In genomic region chr15:88911766-88912118, GRCh38 we compare ENCODE assay signal across 8 cellular contexts. TPM values are rescaled to one million over a fixed set of nuclear protein-coding genes. Genes with fewer than 3 reads are reported as not detected.
DNase-seq lines count a peak whose midpoint lies in the region; ATAC-seq and TF ChIP-seq lines count a peak whose summit lies in the region.

No MANE protein-coding gene starts in this region.

- H3K4me1 ChIP-seq in thyroid gland, result peaks cover 0 to 24% of the 10 kb centered on the region in 2 donors

- H3K9me3 Mint-ChIP-seq in T-helper 2 cell treated with Interferon-gamma antibody and Interleukin-4, amounts not matched to agents 5 μg/mL and 100 μg/mL, for 36 hours, result no peaks in the 10 kb centered on the region
- no peaks in the 10 kb centered on the region for H3K9me3 Mint-ChIP-seq in activated T-helper 17 cell treated with anti-CD3 and anti-CD28 coated beads, Interleukin-2, amount 50 U/mL, for 72 hours

- H3K4me3 ChIP-seq in iPS-11a (ENCODE audit: low read depth, low read length) (peak overlapping the region; percentile 77), thyroid gland (replicated peaks in 1 of 3) (peak overlapping the region in 1 of 3 donors; percentile 68)

- H3K27me3 Mint-ChIP-seq in T-helper 2 cell treated with Interferon-gamma antibody and Interleukin-4, amounts not matched to agents 5 μg/mL and 100 μg/mL, for 36 hours (ENCODE audit: low read depth), result peaks cover 6% of the 10 kb centered on the region
- peaks cover 3% of the 10 kb centered on the region for H3K27me3 Mint-ChIP-seq in activated T-helper 17 cell treated with anti-CD3 and anti-CD28 coated beads, Interleukin-2, amount 50 U/mL, for 72 hours

- H3K4me3 Mint-ChIP-seq in T-helper 2 cell treated with Interferon-gamma antibody and Interleukin-4, amounts not matched to agents 5 μg/mL and 100 μg/mL, for 36 hours, result peak overlapping the region; percentile 84
- H3K4me3 Mint-ChIP-seq in activated T-helper 17 cell treated with anti-CD3 and anti-CD28 coated beads, Interleukin-2, amount 50 U/mL, for 72 hours, result peak overlapping the region; percentile 83

- no peaks in the 10 kb centered on the region for H3K36me3 ChIP-seq in thyroid gland

- intact Hi-C loops in thyroid gland (cut with DNase I), result no loop called here

- TF ChIP-seq POLR2A in thyroid gland (IDR thresholded peaks at IDR 0.05), result no peak

- 53 to 70% methylated on average over 5 of the region's 5 CpGs for WGBS in thyroid gland, 2 donors

- no peak overlapping the region for H3K27ac Mint-ChIP-seq in T-helper 2 cell treated with Interferon-gamma antibody and Interleukin-4, amounts not matched to agents 5 μg/mL and 100 μg/mL, for 36 hours
- no peak overlapping the region for H3K27ac Mint-ChIP-seq in activated T-helper 17 cell treated with anti-CD3 and anti-CD28 coated beads, Interleukin-2, amount 50 U/mL, for 72 hours

- no peaks in the 10 kb centered on the region for H3K27me3 ChIP-seq in thyroid gland

- peak overlapping the region in 2 of 3 donors; percentile 76 to 77 for H3K27ac ChIP-seq in thyroid gland

- no peaks in the 10 kb centered on the region for H3K9me3 ChIP-seq in thyroid gland

- DNase-seq in T-helper 2 cell treated with Interferon-gamma antibody and Interleukin-4, amounts not matched to agents 5 μg/mL and 100 μg/mL, for 36 hours (ENCODE audit: low spot score), result no peak
- DNase-seq in T-helper 2 cell (no peak), thyroid gland (peak; percentile 24 to 31), DMS 273 treated with DMSO at 0.1 percent for 48 hours (lab: John Stamatoyannopoulos, UW) (no peak), NCI-H187 treated with DMSO at 0.1 percent for 48 hours (lab: John Stamatoyannopoulos, UW) (no peak)
- DNase-seq in activated CD4-positive, alpha-beta T cell treated with anti-CD3 and anti-CD28 coated beads, Interleukin-2, amount 50 U/mL, for 48 hours, result no peak

- TF ChIP-seq CTCF in thyroid gland (IDR thresholded peaks at IDR 0.05), result no peak

- H3K36me3 Mint-ChIP-seq in T-helper 2 cell treated with Interferon-gamma antibody and Interleukin-4, amounts not matched to agents 5 μg/mL and 100 μg/mL, for 36 hours (ENCODE audit: low read depth), result peaks cover 6% of the 10 kb centered on the region
- H3K36me3 Mint-ChIP-seq in activated T-helper 17 cell treated with anti-CD3 and anti-CD28 coated beads, Interleukin-2, amount 50 U/mL, for 72 hours (ENCODE audit: low read depth), result no peaks in the 10 kb centered on the region

- peaks cover 14% of the 10 kb centered on the region for H3K4me1 Mint-ChIP-seq in T-helper 2 cell treated with Interferon-gamma antibody and Interleukin-4, amounts not matched to agents 5 μg/mL and 100 μg/mL, for 36 hours (ENCODE audit: low read depth)
- H3K4me1 Mint-ChIP-seq in activated T-helper 17 cell treated with anti-CD3 and anti-CD28 coated beads, Interleukin-2, amount 50 U/mL, for 72 hours, result peaks cover 9% of the 10 kb centered on the region

- no peak for ATAC-seq in activated T-helper 17 cell treated with anti-CD3 and anti-CD28 coated beads, Interleukin-2, amount 50 U/mL, for 72 hours (replicated peaks)

RNA-seq across cellular contexts. Expression of gene MFGE8, which starts 1.4 kb away (rescaled TPM):
- total RNA-seq in activated T-helper 17 cell treated with anti-CD3 and anti-CD28 coated beads, Interleukin-2, amount 50 U/mL, for 72 hours, result 10 to 100 TPM; 17.0 to 19.2 TPM
- total RNA-seq in thyroid gland, result 100 to 1,000 TPM in 2 of 4 donors, 10 to 100 TPM in 2; 94.8 to 161 (median 101) TPM

RNA-seq across cellular contexts. Expression of gene HAPLN3, which starts 16.4 kb away (rescaled TPM):
- total RNA-seq in activated T-helper 17 cell treated with anti-CD3 and anti-CD28 coated beads, Interleukin-2, amount 50 U/mL, for 72 hours, result 10 to 100 TPM; 31.6 to 38.6 TPM
- 10 to 100 TPM in 1 of 4 donors, 1 to 10 TPM in 3; 3.6 to 14.0 (median 5.8) TPM for total RNA-seq in thyroid gland

Comparison
In these comparisons a context has a peak if more than half of its experiments do, and no peak if none do; other contexts are left out.
1. DNase-seq: peak in thyroid gland (2 of 2); none in T-helper 2 cell treated with Interferon-gamma antibody and Interleukin-4, amounts not matched to agents 5 μg/mL and 100 μg/mL, for 36 hours (single experiment), T-helper 2 cell (0 of 5), DMS 273 treated with DMSO at 0.1 percent for 48 hours (single experiment), NCI-H187 treated with DMSO at 0.1 percent for 48 hours (single experiment) and activated CD4-positive, alpha-beta T cell treated with anti-CD3 and anti-CD28 coated beads, Interleukin-2, amount 50 U/mL, for 48 hours (0 of 2).
2. RNA of gene MFGE8, which starts 1.4 kb away (total RNA-seq): 94.8 to 161 TPM in thyroid gland; 17.0 to 19.2 TPM in activated T-helper 17 cell treated with anti-CD3 and anti-CD28 coated beads, Interleukin-2, amount 50 U/mL, for 72 hours; every median in the first group is over 4 times any median in the second.